Comparison of ENCODE assay signal across 1 cellular context in genomic region chr1:227940791-227941241, GRCh38.
TF ChIP-seq lines count a peak whose summit lies in the region.

No MANE protein-coding gene starts in this region.

TF ChIP-seq in HepG2, 621 proteins besides CTCF, POLR2A, EP300 and RAD21:
- TF ChIP-seq HMG20A (CRISPR knock-in tag; IDR thresholded peaks at IDR 0.05; ENCODE audit: borderline replicate concordance), result no peak
- no peak for TF ChIP-seq SATB2 (CRISPR knock-in tag; IDR thresholded peaks at IDR 0.05)
- no peak for TF ChIP-seq ZNF563 (CRISPR knock-in tag; IDR thresholded peaks at IDR 0.05)
- TF ChIP-seq ZNF205 (CRISPR knock-in tag; IDR thresholded peaks at IDR 0.05), result no peak
- no peak for TF ChIP-seq ZNF362 (CRISPR knock-in tag; IDR thresholded peaks at IDR 0.05; ENCODE audit: borderline replicate concordance)
- no peak for TF ChIP-seq ZNF333 (CRISPR knock-in tag; IDR thresholded peaks at IDR 0.05; ENCODE audit: borderline replicate concordance)
- no peak for TF ChIP-seq AHR (CRISPR knock-in tag; IDR thresholded peaks at IDR 0.05)
- no peak for TF ChIP-seq KLF16 (CRISPR knock-in tag; IDR thresholded peaks at IDR 0.05)
- TF ChIP-seq REPIN1 (CRISPR knock-in tag; IDR thresholded peaks at IDR 0.05; ENCODE audit: borderline replicate concordance, low read depth), result no peak
- TF ChIP-seq ZNF225 (CRISPR knock-in tag; IDR thresholded peaks at IDR 0.05), result no peak
- no peak for TF ChIP-seq ZNF839 (CRISPR knock-in tag; IDR thresholded peaks at IDR 0.05; ENCODE audit: borderline replicate concordance)
- no peak for TF ChIP-seq SIX1 (CRISPR knock-in tag; IDR thresholded peaks at IDR 0.05; ENCODE audit: borderline replicate concordance)
- no peak for TF ChIP-seq ZSCAN22 (CRISPR knock-in tag; IDR thresholded peaks at IDR 0.05)
- TF ChIP-seq BCL6 (CRISPR knock-in tag; IDR thresholded peaks at IDR 0.05), result no peak
- no peak for TF ChIP-seq ELF3 (CRISPR knock-in tag; IDR thresholded peaks at IDR 0.05)
- no peak for TF ChIP-seq ZNF24 (IDR thresholded peaks at IDR 0.05)
- TF ChIP-seq RNF219 (CRISPR knock-in tag; IDR thresholded peaks at IDR 0.05), result no peak
- TF ChIP-seq, protein P1, sequence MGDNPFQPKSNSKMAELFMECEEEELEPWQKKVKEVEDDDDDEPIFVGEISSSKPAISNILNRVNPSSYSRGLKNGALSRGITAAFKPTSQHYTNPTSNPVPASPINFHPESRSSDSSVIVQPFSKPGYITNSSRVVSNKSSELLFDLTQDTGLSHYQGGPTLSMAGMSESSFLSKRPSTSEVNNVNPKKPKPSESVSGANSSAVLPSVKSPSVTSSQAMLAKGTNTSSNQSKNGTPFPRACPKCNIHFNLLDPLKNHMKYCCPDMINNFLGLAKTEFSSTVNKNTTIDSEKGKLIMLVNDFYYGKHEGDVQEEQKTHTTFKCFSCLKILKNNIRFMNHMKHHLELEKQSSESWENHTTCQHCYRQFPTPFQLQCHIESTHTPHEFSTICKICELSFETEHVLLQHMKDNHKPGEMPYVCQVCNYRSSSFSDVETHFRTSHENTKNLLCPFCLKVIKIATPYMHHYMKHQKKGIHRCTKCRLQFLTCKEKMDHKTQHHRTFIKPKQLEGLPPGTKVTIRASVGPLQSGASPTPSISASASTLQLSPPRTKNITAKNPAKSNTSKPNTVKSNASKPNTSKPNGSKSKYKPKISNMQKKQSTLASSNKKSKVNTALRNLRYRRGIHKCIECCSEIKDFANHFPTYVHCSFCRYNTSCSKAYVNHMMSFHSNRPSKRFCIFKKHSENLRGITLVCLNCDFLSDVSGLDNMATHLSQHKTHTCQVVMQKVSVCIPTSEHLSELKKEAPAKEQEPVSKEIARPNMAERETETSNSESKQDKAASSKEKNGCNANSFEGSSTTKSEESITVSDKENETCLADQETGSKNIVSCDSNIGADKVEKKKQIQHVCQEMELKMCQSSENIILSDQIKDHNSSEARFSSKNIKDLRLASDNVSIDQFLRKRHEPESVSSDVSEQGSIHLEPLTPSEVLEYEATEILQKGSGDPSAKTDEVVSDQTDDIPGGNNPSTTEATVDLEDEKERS (CRISPR knock-in tag; IDR thresholded peaks at IDR 0.05), result no peak
- no peak for TF ChIP-seq ZNF317 (CRISPR knock-in tag; IDR thresholded peaks at IDR 0.05)
